ENCODE assay signal across 23 cellular contexts in genomic region chr7:11587814-11588213, GRCh38.
"Had no signal": no experiment of that assay in that cellular context is flagged by ENCODE, and none has a peak within 500 bp of the region (broad histone marks: within the 10 kb centered on the region; RNA-seq: fewer than 3 reads in every experiment).

No MANE protein-coding gene starts in this region.

- H3K27me3 ChIP-seq: Peyer's patch, SJSA1 had no signal

- H3K4me1 ChIP-seq: Peyer's patch, SJSA1 had no signal

- H2AFZ ChIP-seq: PC-9 had no signal

- H3K4me2 ChIP-seq: PC-9 had no signal

- H3K36me3 ChIP-seq: Peyer's patch, SJSA1 had no signal

- DNase-seq: KBM-7; MV-4-11; NCI-H1048; NCI-H1105 treated with DMSO at 0.1 percent for 48 hours; NCI-H1417 treated with DMSO at 0.1 percent for 48 hours; NCI-H146; NCI-H187; NCI-H2029; NCI-H2081 treated with DMSO at 0.1 percent for 48 hours; NCI-H2171; NCI-H226; NCI-H446; NCI-H510A; NCI-H524 treated with DMSO at 0.1 percent for 48 hours; NCI-H69; NCI-H774; NK-92 treated with Interleukin-12 subunit alpha and Interleukin-12 subunit beta, amount 100 ng/mL, for 24 hours; PC-9; Peyer's patch; Right ventricle myocardium superior; SIG-M5 had no signal

- H3K4me3 ChIP-seq: PC-9, Peyer's patch, SJSA1, SK-N-MC had no signal

- H3K9me3 ChIP-seq: Peyer's patch, SJSA1 had no signal

- H3K27ac ChIP-seq: PC-9, Peyer's patch, SJSA1, SK-N-MC had no signal
